8 cellular contexts compared by ENCODE assay signal in the genomic region with DNA sequence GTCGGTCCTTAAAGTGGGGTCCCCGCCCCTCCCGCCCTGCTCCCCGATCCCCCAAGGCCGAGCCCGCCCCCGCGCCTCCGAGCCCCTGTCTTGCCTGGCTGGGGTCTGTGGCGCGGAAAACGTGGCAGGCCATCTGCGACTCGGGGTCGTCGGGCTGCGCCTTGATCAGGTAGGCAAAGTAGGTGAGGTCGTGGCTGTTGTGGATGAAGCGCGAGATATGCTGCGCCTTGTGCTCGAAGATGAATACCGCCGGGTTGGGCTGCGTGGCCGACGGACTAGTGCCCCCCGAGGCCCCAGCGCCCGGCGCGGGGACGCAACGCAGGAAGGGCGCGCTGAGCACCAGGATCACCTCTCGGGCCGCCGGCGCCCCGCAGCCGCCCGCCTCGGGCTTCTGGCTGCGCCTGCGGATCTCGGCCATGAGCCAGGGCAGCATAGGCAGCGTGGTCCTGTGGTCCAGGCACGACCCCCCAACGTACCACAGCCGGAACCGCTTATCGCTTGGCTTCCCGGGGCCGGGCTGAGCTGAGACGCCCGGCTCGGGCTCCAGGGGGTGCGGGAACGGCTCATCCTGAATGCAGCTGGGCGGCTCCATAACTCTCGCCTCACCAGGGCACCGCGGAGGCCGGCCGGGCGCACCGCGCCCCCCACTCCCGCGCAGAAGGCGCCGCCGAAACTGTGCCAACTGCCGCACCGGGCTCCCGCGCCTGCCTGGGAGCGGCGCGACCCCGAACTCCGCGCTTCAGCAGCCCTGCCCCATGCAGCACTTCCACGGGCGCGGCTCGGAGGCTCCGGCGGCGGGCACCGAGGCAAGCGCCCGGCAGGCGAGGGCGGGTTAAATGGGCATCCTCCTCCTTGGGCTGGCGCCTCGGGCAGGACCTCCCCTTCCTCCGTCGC. TPM values are rescaled to one million over a fixed set of nuclear protein-coding genes. Genes with fewer than 3 reads are reported as not detected.
DNase-seq lines count a peak whose midpoint lies in the region; ATAC-seq and TF ChIP-seq lines count a peak whose summit lies in the region.

No MANE protein-coding gene starts in this region.

- H3K4me1 ChIP-seq in BLaER1 treated with 17β-estradiol and CSF1 and Interleukin-3, amounts not matched to agents 10 nM and 100 nM, result peaks cover 40 to 59% (median 50%) of the 10 kb centered on the region in 10 experiments
- H3K4me1 ChIP-seq in PC-9 (replicated peaks; ENCODE audit: insufficient read depth) (peaks cover 39% of the 10 kb centered on the region), iPS DF 6.9 (ENCODE audit: control insufficient read depth, insufficient read depth, low read length) (peaks cover 8% of the 10 kb centered on the region), gastrocnemius medialis (peaks cover 30 to 55% of the 10 kb centered on the region in 2 donors)

- peak overlapping the region; percentile 80 to 95 (median 90) for H3K4me2 ChIP-seq in BLaER1 treated with 17β-estradiol and CSF1 and Interleukin-3, amounts not matched to agents 10 nM and 100 nM
- H3K4me2 ChIP-seq in PC-9, result peak overlapping the region; percentile 98

- peak overlapping the region in 9 of 11 experiments; percentile 70 to 87 (median 83); a peak in 20 of 22 replicates for H3K27ac ChIP-seq in BLaER1 treated with 17β-estradiol and CSF1 and Interleukin-3, amounts not matched to agents 10 nM and 100 nM
- H3K27ac ChIP-seq in PC-9 (peak overlapping the region; percentile 41), iPS DF 6.9 (ENCODE audit: low read length) (no peak overlapping the region), gastrocnemius medialis (peak overlapping the region; percentile 90 to 98 (median 93))

- H3K27me3 ChIP-seq in BLaER1 treated with 17β-estradiol and CSF1 and Interleukin-3, amounts not matched to agents 10 nM and 100 nM, result no peaks in the 10 kb centered on the region
- H3K27me3 ChIP-seq in PC-9 (ENCODE audit: insufficient read depth, low read depth) (no peaks in the 10 kb centered on the region), iPS DF 6.9 (ENCODE audit: control insufficient read depth, insufficient read depth, low read length) (peaks cover 2% of the 10 kb centered on the region; the same call in 1 of the 2 replicates), gastrocnemius medialis (no peaks in the 10 kb centered on the region)

- no peak for TF ChIP-seq CTCF in PC-9 (conservative IDR thresholded peaks at IDR 0.05)
- TF ChIP-seq CTCF in gastrocnemius medialis (IDR thresholded peaks at IDR 0.05 in 4 of 5, conservative IDR thresholded peaks at IDR 0.05 in 1 of 5), result peak in 1 of 5 experiments; percentile 9

- H3K9me3 ChIP-seq in BLaER1 treated with 17β-estradiol and CSF1 and Interleukin-3, amounts not matched to agents 10 nM and 100 nM (replicated peaks in 1 of 11), result peaks cover 0 to 5% (median 0%) of the 10 kb centered on the region in 11 experiments; a peak in 1 of 22 replicates
- no peaks in the 10 kb centered on the region for H3K9me3 ChIP-seq in PC-9 (ENCODE audit: insufficient read depth, low read depth)
- no peaks in the 10 kb centered on the region for H3K9me3 ChIP-seq in iPS DF 6.9 (ENCODE audit: control insufficient read depth, insufficient read depth, low read length)
- no peaks in the 10 kb centered on the region for H3K9me3 ChIP-seq in gastrocnemius medialis

- TF ChIP-seq POLR2A in gastrocnemius medialis (IDR thresholded peaks at IDR 0.05), result no peak

- ATAC-seq in GM18909 (IDR thresholded peaks at IDR 0.05; ENCODE audit: poor library complexity, unreplicated experiment) (peak; percentile 28), HG03108 (IDR thresholded peaks at IDR 0.05; ENCODE audit: unreplicated experiment) (peak; percentile 26), gastrocnemius medialis (peak; percentile 25 to 49)

- H3K79me2 ChIP-seq in PC-9 (ENCODE audit: low read depth), result peaks cover 38% of the 10 kb centered on the region

- H4K20me1 ChIP-seq in BLaER1 treated with 17β-estradiol and CSF1 and Interleukin-3, amounts not matched to agents 10 nM and 100 nM, result peaks cover 0 to 44% (median 24%) of the 10 kb centered on the region in 11 experiments; a peak in 15 of 22 replicates
- H4K20me1 ChIP-seq in PC-9 (ENCODE audit: insufficient read depth), result no peaks in the 10 kb centered on the region; the same call in 1 of the 2 replicates

- in situ Hi-C loops in gastrocnemius medialis (cut with MboI; ENCODE audit: low sequenced_read_pairs in 4 of 4), result loop anchor here in 1 of 4 donors (5.0 kb wide), 1 partner anchor 114 kb away; no protein-coding TSS in a partner anchor

- peak in 1 of 2 experiments; percentile 41 for DNase-seq in PC-9
- DNase-seq in anterior cingulate cortex (lab: John Stamatoyannopoulos, UW), result peak in 33 of 58 donors; percentile 15 to 78 (median 40)
- no peak for DNase-seq in iPS DF 6.9 (ENCODE audit: low read depth, low spot score)
- DNase-seq in gastrocnemius medialis, result peak; percentile 22 to 42
- DNase-seq in amniotic stem cell (lab: John Stamatoyannopoulos, UW), result no peak

- BruUV-seq in PC-9 (replicated peaks; lab: Mats Ljungman, UMichigan), result no TSS peak

- WGBS in iPS DF 6.9 (ENCODE audit: insufficient coverage, insufficient read length), result no CpG with 5 or more reads among the region's 100 CpGs

- no peaks in the 10 kb centered on the region; the same call in 1 of the 2 replicates for H3K9me2 ChIP-seq in PC-9 (ENCODE audit: insufficient read depth)

- H3K9ac ChIP-seq in BLaER1 treated with 17β-estradiol and CSF1 and Interleukin-3, amounts not matched to agents 10 nM and 100 nM, result peak overlapping the region; percentile 75 to 90 (median 85)

- H2AFZ ChIP-seq in PC-9, result peak overlapping the region; percentile 96

- peak overlapping the region; percentile 81 to 94 (median 86) for H3K4me3 ChIP-seq in BLaER1 treated with 17β-estradiol and CSF1 and Interleukin-3, amounts not matched to agents 10 nM and 100 nM
- peak overlapping the region; percentile 64 for H3K4me3 ChIP-seq in PC-9
- peak overlapping the region; percentile 83 for H3K4me3 ChIP-seq in iPS DF 6.9 (ENCODE audit: low read length)
- peak overlapping the region; percentile 85 to 95 (median 94) for H3K4me3 ChIP-seq in gastrocnemius medialis

- peaks cover 32% of the 10 kb centered on the region for H3F3A ChIP-seq in PC-9 (ENCODE audit: insufficient read depth, low read depth)

- POLR2A ChIA-PET in PC-9 (lab: Charles Lee; ENCODE audit: unreplicated experiment), result interaction anchor here (0.7 kb wide), 1 partner anchor 466 kb away, joined by 5 read pairs; no protein-coding TSS in a partner anchor

- CTCF ChIA-PET in PC-9 (lab: Charles Lee), result interaction anchor here (0.7 to 1.2 kb wide), 4 partner anchors 10 to 109 kb away, joined by 3 to 13 read pairs (median 3); a partner anchor contains a TSS

- H3K36me3 ChIP-seq in BLaER1 treated with 17β-estradiol and CSF1 and Interleukin-3, amounts not matched to agents 10 nM and 100 nM, result peaks cover 0 to 14% (median 4%) of the 10 kb centered on the region in 11 experiments; a peak in 6 of 22 replicates
- H3K36me3 ChIP-seq in PC-9 (ENCODE audit: low read depth), result no peaks in the 10 kb centered on the region
- no peaks in the 10 kb centered on the region for H3K36me3 ChIP-seq in iPS DF 6.9 (ENCODE audit: control insufficient read depth, insufficient read depth, low read length)
- no peaks in the 10 kb centered on the region for H3K36me3 ChIP-seq in gastrocnemius medialis

- intact Hi-C loops in PC-9 (cut with micrococcal nuclease; ENCODE audit: unreplicated experiment) (loop anchor here (1.0 to 5.0 kb wide), 6 partner anchors 55 to 156 kb away; a partner anchor contains a TSS), gastrocnemius medialis (cut with DNase I; ENCODE audit: low total_unique reads) (loop anchor here (1.0 to 5.0 kb wide), 4 partner anchors 67 to 164 kb away; a partner anchor contains a TSS)

RNA-seq across cellular contexts. Expression of a gene that starts 0.5 kb away (rescaled TPM):
- total RNA-seq in PC-9 (2021) (15.7 and 19.5 TPM in 2 replicates), gastrocnemius medialis (100 to 1,000 TPM in 3 of 4 donors, 10 to 100 TPM in 1; 49.9 to 279 (median 211) TPM)

RNA-seq across cellular contexts. Expression of a gene that starts 56.2 kb away (rescaled TPM):
- total RNA-seq in PC-9 (2021), result 117 and 118 TPM in 2 replicates
- total RNA-seq in gastrocnemius medialis, result 10 to 100 TPM; 17.0 to 29.4 (median 20.4) TPM

Comparison
In these comparisons a context has a peak if more than half of its experiments do, and no peak if none do; other contexts are left out.
1. DNase-seq: peak in anterior cingulate cortex (33 of 58) and gastrocnemius medialis (2 of 2); none in iPS DF 6.9 (single experiment) and amniotic stem cell (single experiment).
2. Peak in every context shown above with its lines, with median percentiles within 50 percentile points of each other: H3K4me3 ChIP-seq and ATAC-seq.